ENCODE assay signal across 1 cellular context in genomic region chr3:172061724-172062184, GRCh38.
TF ChIP-seq lines count a peak whose summit lies in the region.

No MANE protein-coding gene starts in this region.

TF ChIP-seq in WTC11, 78 proteins besides CTCF, POLR2A, EP300 and RAD21 (continued from another document):
- TF ChIP-seq, protein P1, sequence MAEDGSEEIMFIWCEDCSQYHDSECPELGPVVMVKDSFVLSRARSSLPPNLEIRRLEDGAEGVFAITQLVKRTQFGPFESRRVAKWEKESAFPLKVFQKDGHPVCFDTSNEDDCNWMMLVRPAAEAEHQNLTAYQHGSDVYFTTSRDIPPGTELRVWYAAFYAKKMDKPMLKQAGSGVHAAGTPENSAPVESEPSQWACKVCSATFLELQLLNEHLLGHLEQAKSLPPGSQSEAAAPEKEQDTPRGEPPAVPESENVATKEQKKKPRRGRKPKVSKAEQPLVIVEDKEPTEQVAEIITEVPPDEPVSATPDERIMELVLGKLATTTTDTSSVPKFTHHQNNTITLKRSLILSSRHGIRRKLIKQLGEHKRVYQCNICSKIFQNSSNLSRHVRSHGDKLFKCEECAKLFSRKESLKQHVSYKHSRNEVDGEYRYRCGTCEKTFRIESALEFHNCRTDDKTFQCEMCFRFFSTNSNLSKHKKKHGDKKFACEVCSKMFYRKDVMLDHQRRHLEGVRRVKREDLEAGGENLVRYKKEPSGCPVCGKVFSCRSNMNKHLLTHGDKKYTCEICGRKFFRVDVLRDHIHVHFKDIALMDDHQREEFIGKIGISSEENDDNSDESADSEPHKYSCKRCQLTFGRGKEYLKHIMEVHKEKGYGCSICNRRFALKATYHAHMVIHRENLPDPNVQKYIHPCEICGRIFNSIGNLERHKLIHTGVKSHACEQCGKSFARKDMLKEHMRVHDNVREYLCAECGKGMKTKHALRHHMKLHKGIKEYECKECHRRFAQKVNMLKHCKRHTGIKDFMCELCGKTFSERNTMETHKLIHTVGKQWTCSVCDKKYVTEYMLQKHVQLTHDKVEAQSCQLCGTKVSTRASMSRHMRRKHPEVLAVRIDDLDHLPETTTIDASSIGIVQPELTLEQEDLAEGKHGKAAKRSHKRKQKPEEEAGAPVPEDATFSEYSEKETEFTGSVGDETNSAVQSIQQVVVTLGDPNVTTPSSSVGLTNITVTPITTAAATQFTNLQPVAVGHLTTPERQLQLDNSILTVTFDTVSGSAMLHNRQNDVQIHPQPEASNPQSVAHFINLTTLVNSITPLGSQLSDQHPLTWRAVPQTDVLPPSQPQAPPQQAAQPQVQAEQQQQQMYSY (CRISPR knock-in tag; IDR thresholded peaks at IDR 0.05) = no peak
- no peak for TF ChIP-seq CDX4 (CRISPR knock-in tag; IDR thresholded peaks at IDR 0.05; ENCODE audit: borderline replicate concordance)
- no peak for TF ChIP-seq ZNF416 (CRISPR knock-in tag; IDR thresholded peaks at IDR 0.05)
- no peak for TF ChIP-seq ESRRA (CRISPR knock-in tag; IDR thresholded peaks at IDR 0.05; ENCODE audit: borderline replicate concordance)
- TF ChIP-seq E2F4 (CRISPR knock-in tag; IDR thresholded peaks at IDR 0.05; ENCODE audit: borderline replicate concordance, low read depth) = no peak
- no peak for TF ChIP-seq SMAD4 (CRISPR knock-in tag; IDR thresholded peaks at IDR 0.05)
- TF ChIP-seq NFE2L1 (CRISPR knock-in tag; IDR thresholded peaks at IDR 0.05) = no peak
- TF ChIP-seq ZNF396 (CRISPR knock-in tag; IDR thresholded peaks at IDR 0.05; ENCODE audit: borderline replicate concordance) = no peak
TF ChIP-seq in WTC11: peak in this region for 0.
